In genomic region chr17:36934759-36935630, GRCh38 we compare ENCODE assay signal across 1 cellular context.
TF ChIP-seq lines count a peak whose summit lies in the region.

No MANE protein-coding gene starts in this region.

TF ChIP-seq in HCT116, 20 proteins besides CTCF, POLR2A, EP300 and RAD21 (continued from another document):
- no peak for TF ChIP-seq ZBTB33 (IDR thresholded peaks at IDR 0.05; ENCODE audit: extremely low read depth, insufficient replicate concordance, low read length)
- no peak for TF ChIP-seq ATF3 (IDR thresholded peaks at IDR 0.05)
- TF ChIP-seq ELF1 (IDR thresholded peaks at IDR 0.05; ENCODE audit: borderline replicate concordance, low read depth) = no peak
- no peak for TF ChIP-seq CEBPB (IDR thresholded peaks at IDR 0.05; ENCODE audit: low read depth)
- TF ChIP-seq EGR1 (IDR thresholded peaks at IDR 0.05; ENCODE audit: low read depth) = no peak
- no peak for TF ChIP-seq EZH2phosphoT487 (IDR thresholded peaks at IDR 0.05; ENCODE audit: borderline replicate concordance)
- no peak for TF ChIP-seq ZFX (IDR thresholded peaks at IDR 0.05)
- no peak for TF ChIP-seq SP1 (IDR thresholded peaks at IDR 0.05; ENCODE audit: low read depth)
- no peak for TF ChIP-seq SRF (IDR thresholded peaks at IDR 0.05; ENCODE audit: low read depth)
- no peak for TF ChIP-seq CBX3 (IDR thresholded peaks at IDR 0.05; ENCODE audit: low read depth)
- TF ChIP-seq FOSL1 (IDR thresholded peaks at IDR 0.05; ENCODE audit: low read depth) = no peak
- TF ChIP-seq YY1 (IDR thresholded peaks at IDR 0.05; ENCODE audit: extremely low read depth, insufficient replicate concordance, low read depth, low read length) = no peak
